In the genomic region with DNA sequence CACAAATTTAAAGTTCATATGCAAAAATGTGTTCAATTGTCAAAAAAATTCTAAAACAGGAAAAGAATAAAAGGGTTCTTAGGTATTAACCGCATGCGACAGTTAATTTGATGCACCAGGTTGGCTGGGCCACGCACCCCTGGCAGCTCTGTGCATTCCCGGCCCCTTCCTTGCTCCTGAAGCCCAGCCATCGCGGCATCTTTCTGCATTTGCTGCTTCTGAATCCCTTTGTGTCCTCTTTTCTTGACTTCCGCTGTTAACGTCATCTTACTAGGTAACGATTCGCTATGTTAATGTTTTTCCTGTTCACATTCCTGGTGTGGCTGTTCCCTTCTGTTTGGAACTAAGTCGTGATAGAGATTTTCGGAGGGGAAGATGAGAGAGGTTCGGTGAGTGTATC, we compare ENCODE assay signal across 9 cellular contexts. TPM values are rescaled to one million over a fixed set of nuclear protein-coding genes. Genes with fewer than 3 reads are reported as not detected.
DNase-seq lines count a peak whose midpoint lies in the region; ATAC-seq and TF ChIP-seq lines count a peak whose summit lies in the region.
"Had no signal": no experiment of that assay in that cellular context is flagged by ENCODE, and none has a peak within 500 bp of the region (broad histone marks: within the 10 kb centered on the region; RNA-seq: fewer than 3 reads in every experiment).

No MANE protein-coding gene starts in this region.

- no peaks in the 10 kb centered on the region for H3K9me3 ChIP-seq in gastroesophageal sphincter
- H3K9me3 ChIP-seq in transverse colon, result no peaks in the 10 kb centered on the region
- H3K9me3 ChIP-seq: BE2C had no signal

- TF ChIP-seq POLR2A in gastroesophageal sphincter (IDR thresholded peaks at IDR 0.05), result no peak
- no peak for TF ChIP-seq POLR2A in transverse colon (IDR thresholded peaks at IDR 0.05)

- TF ChIP-seq EP300 in gastroesophageal sphincter (IDR thresholded peaks at IDR 0.05), result no peak
- no peak for TF ChIP-seq EP300 in transverse colon (IDR thresholded peaks at IDR 0.05; ENCODE audit: low read depth)

- TF ChIP-seq CTCF in gastroesophageal sphincter (IDR thresholded peaks at IDR 0.05) (no peak), transverse colon (IDR thresholded peaks at IDR 0.05) (no peak)

- intact Hi-C loops in activated naive CD4-positive, alpha-beta T cell treated with anti-CD3 and anti-CD28 coated beads for 36 hours (cut with micrococcal nuclease), result loop anchor here (2.0 to 5.0 kb wide), 2 partner anchors 13 to 345 kb away; partner anchors contain the start of gene SCO2
- intact Hi-C loops in transverse colon (cut with DNase I; ENCODE audit: low total_unique reads), result no loop called here

- H3K27ac ChIP-seq in gastroesophageal sphincter (peak overlapping the region in 3 of 4 donors; percentile 68 to 85 (median 74)), transverse colon (peak overlapping the region; percentile 91 to 99 (median 95))

- CTCF ChIA-PET in activated naive CD4-positive, alpha-beta T cell treated with anti-CD3 and anti-CD28 coated beads for 36 hours (lab: Charles Lee), result interaction anchor here (0.9 to 5.8 kb wide), 4 partner anchors 13 to 86 kb away, joined by 3 to 39 read pairs (median 6); partner anchors contain the start of genes SCO2 and SYCE3

- WGBS in gastroesophageal sphincter (ENCODE audit: low coverage in 1 of 2), 2 donors, result 74 to 78% methylated on average over 6 to 13 of the region's 13 CpGs
- 87 to 94% methylated on average over 11 to 13 of the region's 13 CpGs for WGBS in transverse colon (ENCODE audit: low coverage in 1 of 2), 2 donors

- no peaks in the 10 kb centered on the region for H3K27me3 Mint-ChIP-seq in activated naive CD4-positive, alpha-beta T cell treated with anti-CD3 and anti-CD28 coated beads for 36 hours (ENCODE audit: low read depth)

- DNase-seq in activated naive CD4-positive, alpha-beta T cell treated with anti-CD3 and anti-CD28 coated beads for 36 hours, result no peak
- no peak for DNase-seq in activated naive CD4-positive, alpha-beta T cell treated with Interleukin-2 at 50 U/mL for 16 hours
- DNase-seq in transverse colon, result no peak
- no peak for DNase-seq in SW480 (ENCODE audit: low spot score)
- DNase-seq: BE2C, OCI-M1 had no signal

- no peak overlapping the region for H3K4me3 ChIP-seq in gastroesophageal sphincter
- no peak overlapping the region for H3K4me3 ChIP-seq in transverse colon

- H3K27ac Mint-ChIP-seq in activated naive CD4-positive, alpha-beta T cell treated with anti-CD3 and anti-CD28 coated beads for 36 hours, result peak overlapping the region; percentile 98

- in situ Hi-C loops in transverse colon (cut with MboI; ENCODE audit: low pct_ligation_motif_present in 1 of 4, low pct_unique_long_range_greater_than_20kb in 1 of 4, low sequenced_read_pairs in 3 of 4), result no loop called here

- H3K9me3 Mint-ChIP-seq in activated naive CD4-positive, alpha-beta T cell treated with anti-CD3 and anti-CD28 coated beads for 36 hours, result peaks cover 1% of the 10 kb centered on the region
- H3K9me3 Mint-ChIP-seq: neural crest cell had no signal

- peaks cover 6% of the 10 kb centered on the region for H3K36me3 Mint-ChIP-seq in activated naive CD4-positive, alpha-beta T cell treated with anti-CD3 and anti-CD28 coated beads for 36 hours (ENCODE audit: low read depth)

- H3K4me3 Mint-ChIP-seq in activated naive CD4-positive, alpha-beta T cell treated with anti-CD3 and anti-CD28 coated beads for 36 hours, result no peak overlapping the region
- H3K4me3 Mint-ChIP-seq: neural crest cell had no signal

- H3K36me3 ChIP-seq in gastroesophageal sphincter (no peaks in the 10 kb centered on the region), transverse colon (no peaks in the 10 kb centered on the region)
- H3K36me3 ChIP-seq: BE2C had no signal

- peaks cover 77% of the 10 kb centered on the region for H3K4me1 Mint-ChIP-seq in activated naive CD4-positive, alpha-beta T cell treated with anti-CD3 and anti-CD28 coated beads for 36 hours (ENCODE audit: low read depth)

- ATAC-seq in gastroesophageal sphincter (no peak), GM19023 (IDR thresholded peaks at IDR 0.05; ENCODE audit: unreplicated experiment) (no peak)

- peaks cover 71% of the 10 kb centered on the region for H3K27me3 ChIP-seq in gastroesophageal sphincter
- peaks cover 13% of the 10 kb centered on the region for H3K27me3 ChIP-seq in transverse colon

- H3K4me1 ChIP-seq in gastroesophageal sphincter, result peaks cover 0 to 11% (median 0%) of the 10 kb centered on the region in 3 donors
- peaks cover 18 to 51% (median 21%) of the 10 kb centered on the region in 4 donors for H3K4me1 ChIP-seq in transverse colon
- H3K4me1 ChIP-seq: BE2C had no signal

RNA-seq across cellular contexts. Expression of gene KLHDC7B, which starts 7.9 kb away (rescaled TPM):
- 1 to 10 TPM; 7.4 to 7.6 TPM for total RNA-seq in activated naive CD4-positive, alpha-beta T cell treated with anti-CD3 and anti-CD28 coated beads for 36 hours
- total RNA-seq in gastroesophageal sphincter (under 1 TPM in 3 of 4 donors, not detected in 1; 0.08 to 0.31 (median 0.27) TPM), transverse colon (1 to 10 TPM in 1 of 4 donors, under 1 TPM in 2, not detected in 1; 0.14 to 1.5 (median 0.32) TPM)

RNA-seq across cellular contexts. Expression of gene TYMP, which starts 8.0 kb away (rescaled TPM):
- total RNA-seq in activated naive CD4-positive, alpha-beta T cell treated with anti-CD3 and anti-CD28 coated beads for 36 hours, result 10 to 100 TPM; 43.7 to 49.6 TPM
- total RNA-seq in gastroesophageal sphincter, result 10 to 100 TPM; 18.5 to 55.1 (median 39.3) TPM
- 10 to 100 TPM; 27.5 to 60.7 (median 32.2) TPM for total RNA-seq in transverse colon

RNA-seq across cellular contexts. Expression of gene SCO2, which starts 12.4 kb away (rescaled TPM):
- 1 to 10 TPM; 1.1 to 2.1 TPM for total RNA-seq in activated naive CD4-positive, alpha-beta T cell treated with anti-CD3 and anti-CD28 coated beads for 36 hours
- 1 to 10 TPM in 2 of 4 donors, not detected in 2; 1.2 to 1.8 TPM for total RNA-seq in gastroesophageal sphincter
- 10 to 100 TPM in 1 of 4 donors, 1 to 10 TPM in 2, not detected in 1; 5.1 to 63.6 (median 5.9) TPM for total RNA-seq in transverse colon

RNA-seq across cellular contexts. Expression of gene SYCE3, which starts 25.0 kb away (rescaled TPM):
- 1 to 10 TPM in 1 of 2 experiments, under 1 TPM in 1; 0.91 to 2.0 TPM for total RNA-seq in activated naive CD4-positive, alpha-beta T cell treated with anti-CD3 and anti-CD28 coated beads for 36 hours
- not detected for total RNA-seq in gastroesophageal sphincter
- total RNA-seq in transverse colon, result not detected
- total RNA-seq: neural crest cell had no signal

RNA-seq across cellular contexts. Expression of gene NCAPH2, which starts 29.7 kb away (rescaled TPM):
- 100 to 1,000 TPM; 104 to 115 TPM for total RNA-seq in activated naive CD4-positive, alpha-beta T cell treated with anti-CD3 and anti-CD28 coated beads for 36 hours
- total RNA-seq in gastroesophageal sphincter (10 to 100 TPM; 34.8 to 45.0 (median 42.1) TPM), transverse colon (10 to 100 TPM; 26.5 to 64.7 (median 41.6) TPM)
